9 cellular contexts compared by ENCODE assay signal in the genomic region with DNA sequence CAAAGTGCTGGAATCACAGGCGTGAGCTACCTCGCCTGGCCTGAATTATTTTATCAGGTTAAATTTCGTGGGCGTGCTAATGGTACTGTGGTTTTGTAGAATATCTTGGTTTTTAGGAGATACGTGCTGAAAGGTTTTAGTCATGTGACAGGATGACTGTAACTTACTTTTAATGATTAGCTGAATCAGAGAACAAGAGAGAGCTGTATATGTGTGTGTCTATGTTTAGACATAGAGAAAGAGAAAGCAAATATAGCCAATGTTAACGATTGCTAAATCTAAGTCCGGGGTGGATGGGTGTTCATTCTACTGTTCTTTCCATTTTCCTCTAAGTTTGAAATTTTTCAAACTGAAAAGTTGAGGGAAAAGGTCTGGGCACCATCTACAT. TPM values are rescaled to one million over a fixed set of nuclear protein-coding genes. Genes with fewer than 3 reads are reported as not detected.
DNase-seq lines count a peak whose midpoint lies in the region; ATAC-seq and TF ChIP-seq lines count a peak whose summit lies in the region.
"Had no signal": no experiment of that assay in that cellular context is flagged by ENCODE, and none has a peak within 500 bp of the region (broad histone marks: within the 10 kb centered on the region; RNA-seq: fewer than 3 reads in every experiment).

No MANE protein-coding gene starts in this region.

- ATAC-seq in right lobe of liver (peak; percentile 17 to 63 (median 49)), HG02885 (IDR thresholded peaks at IDR 0.05; ENCODE audit: poor library complexity, unreplicated experiment) (no peak)

- intact Hi-C loops in ascending aorta (cut with DNase I): loop anchor here (5.0 to 10.0 kb wide), 2 partner anchors 224 to 361 kb away; a partner anchor contains a TSS
- intact Hi-C loops in right lobe of liver (cut with DNase I): no loop called here

- 19% methylated on average over 7 of the region's 7 CpGs for WGBS in right lobe of liver (ENCODE audit: insufficient coverage, low coverage, low lambda C conversion rate, missing lambda C conversion rate)

- H3K27me3 Mint-ChIP-seq in type B pancreatic cell: no peaks in the 10 kb centered on the region

- peak overlapping the region; percentile 65 for H3K27ac Mint-ChIP-seq in type B pancreatic cell

- TF ChIP-seq POLR2A in right lobe of liver (IDR thresholded peaks at IDR 0.05): no peak

- no peak for TF ChIP-seq CTCF in ascending aorta (IDR thresholded peaks at IDR 0.05)
- TF ChIP-seq CTCF in right lobe of liver (IDR thresholded peaks at IDR 0.05): no peak
- TF ChIP-seq CTCF in type B pancreatic cell (conservative IDR thresholded peaks at IDR 0.05): no peak

- H3K27me3 ChIP-seq in ascending aorta (no peaks in the 10 kb centered on the region), right lobe of liver (no peaks in the 10 kb centered on the region)

- H3K4me3 ChIP-seq in ascending aorta: peak overlapping the region in 1 of 2 donors; percentile 44
- H3K4me3 ChIP-seq in right lobe of liver: peak overlapping the region in 2 of 3 donors; percentile 5 to 16

- no peak overlapping the region for H3K4me3 Mint-ChIP-seq in type B pancreatic cell

- no peaks in the 10 kb centered on the region for H3K9me3 Mint-ChIP-seq in type B pancreatic cell

- DNase-seq in activated effector memory CD4-positive, alpha-beta T cell treated with anti-CD3 and anti-CD28 coated beads, Interleukin-2, amount 50 U/mL, for 16 hours: peak; percentile 60
- DNase-seq in activated effector memory CD4-positive, alpha-beta T cell treated with Interleukin-2 at 50 U/mL for 16 hours: no peak
- DNase-seq in ascending aorta (ENCODE audit: low spot score in 2 of 2) (no peak), right lobe of liver (no peak), type B pancreatic cell (ENCODE audit: extremely low spot score, unreplicated experiment) (no peak), hypothalamus (lab: John Stamatoyannopoulos, UW) (no peak), NCI-H2227 treated with DMSO at 0.1 percent for 48 hours (lab: John Stamatoyannopoulos, UW) (no peak)
- DNase-seq: effector CD8-positive, alpha-beta T cell had no signal

- H3K36me3 Mint-ChIP-seq in type B pancreatic cell: peaks cover 15% of the 10 kb centered on the region

- H3K4me1 ChIP-seq in ascending aorta (peaks cover 9 to 37% of the 10 kb centered on the region in 2 donors), right lobe of liver (peaks cover 2 to 60% (median 26%) of the 10 kb centered on the region in 4 donors)

- H3K36me3 ChIP-seq in ascending aorta (peaks cover 78 to 79% of the 10 kb centered on the region in 2 donors), right lobe of liver (peaks cover 4 to 63% (median 21%) of the 10 kb centered on the region in 4 donors)

- H3K27ac ChIP-seq in ascending aorta (peak overlapping the region; percentile 80 to 86), right lobe of liver (peak overlapping the region; percentile 71 to 81 (median 73))

- H3K4me1 Mint-ChIP-seq in type B pancreatic cell (ENCODE audit: unreplicated experiment): peaks cover 31% of the 10 kb centered on the region

- H3K9me3 ChIP-seq in ascending aorta (no peaks in the 10 kb centered on the region), right lobe of liver (no peaks in the 10 kb centered on the region)

RNA-seq across cellular contexts. Expression of a gene that starts 9.2 kb away (rescaled TPM):
- 30.2 TPM for total RNA-seq in ascending aorta
- 1 to 10 TPM; 1.7 to 7.6 (median 3.7) TPM for total RNA-seq in right lobe of liver
- 35.5 and 64.8 TPM in 2 replicates for total RNA-seq in type B pancreatic cell (ENCODE audit: low replicate concordance)
